Comparison of ENCODE assay signal across 36 cellular contexts in genomic region chr16:27736431-27736830, GRCh38.
"Had no signal": no experiment of that assay in that cellular context is flagged by ENCODE, and none has a peak within 500 bp of the region (broad histone marks: within the 10 kb centered on the region; RNA-seq: fewer than 3 reads in every experiment).

No MANE protein-coding gene starts in this region.

- H3K4me3 ChIP-seq: adrenal gland, cardiac muscle cell, MG63, Peyer's patch, SJSA1 had no signal

- H3K4me2 ChIP-seq: SK-N-SH had no signal

- H3K27me3 Mint-ChIP-seq: activated CD4-positive, alpha-beta memory T cell treated with anti-CD3 and anti-CD28 coated beads for 36 hours; activated CD4-positive, alpha-beta T cell treated with anti-CD3 and anti-CD28 coated beads for 36 hours; activated CD8-positive, alpha-beta memory T cell treated with anti-CD3 and anti-CD28 coated beads, Interleukin-2, amount 10 ng/mL, durations not matched to agents 7 days and 5 days; activated naive CD8-positive, alpha-beta T cell treated with anti-CD3 and anti-CD28 coated beads, Interleukin-2, amount 10 ng/mL, durations not matched to agents 7 days and 5 days; T-cell had no signal

- ATAC-seq: activated CD4-positive, alpha-beta T cell treated with anti-CD3 and anti-CD28 coated beads for 36 hours; activated CD4-positive, CD25-positive, alpha-beta regulatory T cell treated with anti-CD3 and anti-CD28 coated beads, Interleukin-2, amount 50 U/mL, for 24 hours; activated CD8-positive, alpha-beta memory T cell treated with anti-CD3 and anti-CD28 coated beads, Interleukin-2, amount 10 ng/mL, durations not matched to agents 7 days and 5 days; PC-3; T-cell had no signal

- H3K36me3 ChIP-seq: adrenal gland, brain microvascular endothelial cell, cardiac muscle cell, MG63 had no signal

- H3K9me3 Mint-ChIP-seq: activated CD4-positive, alpha-beta memory T cell treated with anti-CD3 and anti-CD28 coated beads for 36 hours; activated naive CD8-positive, alpha-beta T cell treated with anti-CD3 and anti-CD28 coated beads, Interleukin-2, amount 10 ng/mL, durations not matched to agents 7 days and 5 days; T-cell had no signal

- H3K9ac ChIP-seq: SK-N-SH had no signal

- H3K9me3 ChIP-seq: adrenal gland, MG63, Peyer's patch, SJSA1, SK-N-SH had no signal

- H3K27ac ChIP-seq: adrenal gland, brain microvascular endothelial cell, cardiac muscle cell, Peyer's patch, SJSA1 had no signal

- H3K27ac Mint-ChIP-seq: activated CD4-positive, alpha-beta memory T cell treated with anti-CD3 and anti-CD28 coated beads for 36 hours; activated CD4-positive, alpha-beta T cell treated with anti-CD3 and anti-CD28 coated beads for 36 hours; activated CD8-positive, alpha-beta memory T cell treated with anti-CD3 and anti-CD28 coated beads, Interleukin-2, amount 10 ng/mL, durations not matched to agents 7 days and 5 days; activated naive CD8-positive, alpha-beta T cell treated with anti-CD3 and anti-CD28 coated beads, Interleukin-2, amount 10 ng/mL, durations not matched to agents 7 days and 5 days; T-cell had no signal

- H3K4me3 Mint-ChIP-seq: activated CD4-positive, alpha-beta memory T cell treated with anti-CD3 and anti-CD28 coated beads for 36 hours; activated CD4-positive, alpha-beta T cell treated with anti-CD3 and anti-CD28 coated beads for 36 hours; activated CD8-positive, alpha-beta memory T cell treated with anti-CD3 and anti-CD28 coated beads, Interleukin-2, amount 10 ng/mL, durations not matched to agents 7 days and 5 days; activated naive CD8-positive, alpha-beta T cell treated with anti-CD3 and anti-CD28 coated beads, Interleukin-2, amount 10 ng/mL, durations not matched to agents 7 days and 5 days; T-cell had no signal

- H3K9me2 ChIP-seq: SK-N-SH had no signal

- H3K4me1 Mint-ChIP-seq: activated CD4-positive, alpha-beta T cell treated with anti-CD3 and anti-CD28 coated beads for 36 hours; activated CD8-positive, alpha-beta memory T cell treated with anti-CD3 and anti-CD28 coated beads, Interleukin-2, amount 10 ng/mL, durations not matched to agents 7 days and 5 days; activated naive CD8-positive, alpha-beta T cell treated with anti-CD3 and anti-CD28 coated beads, Interleukin-2, amount 10 ng/mL, durations not matched to agents 7 days and 5 days; T-cell had no signal

- H3K27me3 ChIP-seq: adrenal gland, brain microvascular endothelial cell, cardiac muscle cell, MG63, Peyer's patch, SJSA1 had no signal

- DNase-seq: activated CD4-positive, alpha-beta memory T cell treated with anti-CD3 and anti-CD28 coated beads for 36 hours; activated CD4-positive, alpha-beta T cell treated with anti-CD3 and anti-CD28 coated beads for 36 hours; activated CD4-positive, alpha-beta T cell treated with anti-CD3 and anti-CD28 coated beads, Interleukin-2, amount 50 U/mL, for 1 hour; activated CD8-positive, alpha-beta memory T cell treated with anti-CD3 and anti-CD28 coated beads for 24 hours; activated CD8-positive, alpha-beta memory T cell treated with anti-CD3 and anti-CD28 coated beads, Interleukin-2, amount 10 ng/mL, durations not matched to agents 7 days and 5 days; activated CD8-positive, alpha-beta memory T cell treated with anti-CD3 and anti-CD28 coated beads, Interleukin-2, amount 50 U/mL, for 48 hours; activated effector memory CD4-positive, alpha-beta T cell treated with anti-CD3 and anti-CD28 coated beads, Interleukin-2, amount 50 U/mL, for 16 hours; activated naive CD4-positive, alpha-beta T cell; activated naive CD4-positive, alpha-beta T cell treated with anti-CD3 and anti-CD28 coated beads, Interleukin-2, amount 50 U/mL, for 16 hours; activated naive CD8-positive, alpha-beta T cell treated with anti-CD3 and anti-CD28 coated beads, Interleukin-2, amount 10 ng/mL, durations not matched to agents 7 days and 5 days; activated T-cell treated with anti-CD3 and anti-CD28 coated beads, Interleukin-2, amount 50 U/mL, for 48 hours; adrenal gland; brain microvascular endothelial cell; Kasumi-1; KG1; MG63; NCI-H1048; NCI-H1105 treated with DMSO at 0.1 percent for 48 hours; NCI-H1436; NCI-H1694; NCI-H1930; NCI-H2081 treated with DMSO at 0.1 percent for 48 hours; NCI-H226; NCI-H446 treated with DMSO at 0.1 percent for 48 hours; NCI-H524; PC-3; RPMI8226; SHP77 treated with DMSO at 0.1 percent for 48 hours; SK-N-SH; T-cell; T-helper 2 cell; T-helper 9 cell had no signal

- H3K4me1 ChIP-seq: adrenal gland, Peyer's patch, SJSA1 had no signal

- H3K36me3 Mint-ChIP-seq: activated CD8-positive, alpha-beta memory T cell treated with anti-CD3 and anti-CD28 coated beads, Interleukin-2, amount 10 ng/mL, durations not matched to agents 7 days and 5 days had no signal
